Comparison of ENCODE assay signal across 10 cellular contexts in the genomic region with DNA sequence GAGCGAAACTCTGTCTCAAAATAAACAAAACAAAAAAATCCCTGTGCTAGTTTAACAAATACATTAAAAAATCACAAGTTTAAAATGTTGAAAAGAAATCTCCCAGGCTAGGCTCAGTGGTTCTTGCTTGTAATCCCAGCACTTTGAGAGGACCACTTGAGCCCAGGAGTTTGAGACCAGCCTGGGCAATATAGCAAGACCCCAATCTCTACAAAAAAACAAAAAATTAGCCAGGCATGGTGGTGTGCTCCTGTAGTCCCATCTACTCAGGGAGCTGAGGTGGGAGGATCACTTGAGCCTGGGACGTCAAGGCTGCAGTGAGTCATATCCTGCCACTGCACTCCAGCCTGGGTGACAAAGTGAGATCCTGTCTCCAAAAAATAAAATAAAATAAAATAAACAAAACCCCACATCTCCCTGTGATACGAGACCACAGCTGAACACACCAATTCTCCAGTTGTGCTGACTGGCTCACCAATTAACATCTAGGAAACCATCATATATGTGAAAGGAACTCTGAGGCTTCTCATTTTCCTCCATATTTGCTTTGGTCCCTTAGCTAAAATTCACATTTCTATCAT. TPM values are rescaled to one million over a fixed set of nuclear protein-coding genes. Genes with fewer than 3 reads are reported as not detected.
DNase-seq lines count a peak whose midpoint lies in the region; ATAC-seq, FAIRE-seq and TF ChIP-seq lines count a peak whose summit lies in the region.
"Had no signal": no experiment of that assay in that cellular context is flagged by ENCODE, and none has a peak within 500 bp of the region (broad histone marks: within the 10 kb centered on the region; RNA-seq: fewer than 3 reads in every experiment).

No MANE protein-coding gene starts in this region.

- H3K36me3 Mint-ChIP-seq in activated T-cell treated with anti-CD3 and anti-CD28 coated beads, Interleukin-2, amount 50 U/mL, for 4 hours (ENCODE audit: insufficient read depth): peaks cover 42% of the 10 kb centered on the region

- H3K4me3 Mint-ChIP-seq in activated T-cell treated with anti-CD3 and anti-CD28 coated beads, Interleukin-2, amount 50 U/mL, for 4 hours: no peak overlapping the region

- H3K4me3 ChIP-seq in dorsolateral prefrontal cortex: no peak overlapping the region
- H3K4me3 ChIP-seq: BLaER1 had no signal

- intact Hi-C loops in dorsolateral prefrontal cortex (cut with DNase I): loop anchor here in 1 of 2 donors (10.0 kb wide), 2 partner anchors 85 to 275 kb away; partner anchors contain the start of gene PIN4

- peak overlapping the region in 44 of 59 donors; percentile 11 to 83 (median 56) for H3K27ac ChIP-seq in dorsolateral prefrontal cortex
- H3K27ac ChIP-seq: BLaER1 had no signal

- peaks cover 0 to 5% (median 0%) of the 10 kb centered on the region in 45 donors for H3K27me3 ChIP-seq in dorsolateral prefrontal cortex
- H3K27me3 ChIP-seq: BLaER1 had no signal

- no peaks in the 10 kb centered on the region for H3K27me3 Mint-ChIP-seq in activated T-cell treated with anti-CD3 and anti-CD28 coated beads, Interleukin-2, amount 50 U/mL, for 4 hours (ENCODE audit: low read depth)

- DNase-seq in activated T-cell treated with anti-CD3 and anti-CD28 coated beads, Interleukin-2, amount 50 U/mL, for 4 hours: peak; percentile 40
- DNase-seq in activated T-cell treated with anti-CD3 and anti-CD28 coated beads for 4 hours (no peak), T1000 (lab: John Stamatoyannopoulos, UW) (peak; percentile 2), dorsolateral prefrontal cortex (no peak), C1 segment of cervical spinal cord (lab: John Stamatoyannopoulos, UW) (no peak), HuH-7 (ENCODE audit: low spot score) (no peak), GM19239 (ENCODE audit: insufficient read length, low spot score) (no peak)
- DNase-seq in stimulated activated CD8-positive, alpha-beta memory T cell treated with anti-CD3 and anti-CD28 coated beads, Interleukin-7, amount 100 ng/mL, for 4 hours (ENCODE audit: low read depth in 2 of 2): peak; percentile 13 to 21

- no peaks in the 10 kb centered on the region for H3K9me3 Mint-ChIP-seq in activated T-cell treated with anti-CD3 and anti-CD28 coated beads, Interleukin-2, amount 50 U/mL, for 4 hours

- ATAC-seq in activated T-cell treated with anti-CD3 and anti-CD28 coated beads, Interleukin-2, amount 50 U/mL, for 4 hours: peak; percentile 47 to 51

- peaks cover 41% of the 10 kb centered on the region for H3K4me1 Mint-ChIP-seq in activated T-cell treated with anti-CD3 and anti-CD28 coated beads, Interleukin-2, amount 50 U/mL, for 4 hours (ENCODE audit: low read depth)

- FAIRE-seq in GM19239 (lab: Jason Lieb, UNC): no peak
- FAIRE-seq: small intestine had no signal

- TF ChIP-seq CTCF in dorsolateral prefrontal cortex (IDR thresholded peaks at IDR 0.05 in 54 of 56, conservative IDR thresholded peaks at IDR 0.05 in 2 of 56; ENCODE audit: low read depth in 1 of 56, partially characterized antibody in 56 of 56): no peak

RNA-seq across cellular contexts. Expression of gene RPS4X, which starts 7.3 kb away (rescaled TPM):
- 1,000 to 10,000 TPM; 1,059 to 1,737 (median 1,063) TPM for total RNA-seq in activated T-cell treated with anti-CD3 and anti-CD28 coated beads, Interleukin-2, amount 50 U/mL, for 4 hours
- 100 to 1,000 TPM; 203 to 422 (median 279) TPM for total RNA-seq in dorsolateral prefrontal cortex

RNA-seq across cellular contexts. Expression of gene ERCC6L, which starts 30.9 kb away (rescaled TPM):
- 1 to 10 TPM; 2.9 to 4.7 (median 4.3) TPM for total RNA-seq in activated T-cell treated with anti-CD3 and anti-CD28 coated beads, Interleukin-2, amount 50 U/mL, for 4 hours
- total RNA-seq in dorsolateral prefrontal cortex: under 1 TPM in 19 of 120 experiments, not detected in 101; 0.10 to 0.44 (median 0.15) TPM

RNA-seq across cellular contexts. Expression of gene CITED1, which starts 36.0 kb away (rescaled TPM):
- not detected for total RNA-seq in activated T-cell treated with anti-CD3 and anti-CD28 coated beads, Interleukin-2, amount 50 U/mL, for 4 hours
- total RNA-seq in dorsolateral prefrontal cortex: 10 to 100 TPM in 50 of 120 experiments, 1 to 10 TPM in 70; 1.7 to 33.4 (median 9.4) TPM

Comparison
In these comparisons a context has a peak if more than half of its experiments do, and no peak if none do; other contexts are left out.
1. DNase-seq: peak in activated T-cell treated with anti-CD3 and anti-CD28 coated beads, Interleukin-2, amount 50 U/mL, for 4 hours (single experiment), T1000 (single experiment) and stimulated activated CD8-positive, alpha-beta memory T cell treated with anti-CD3 and anti-CD28 coated beads, Interleukin-7, amount 100 ng/mL, for 4 hours (2 of 2); none in activated T-cell treated with anti-CD3 and anti-CD28 coated beads for 4 hours (single experiment), dorsolateral prefrontal cortex (0 of 10), C1 segment of cervical spinal cord (0 of 14), HuH-7 (single experiment) and GM19239 (single experiment).